In genomic region chr14:41476526-41476925, GRCh38 we compare ENCODE assay signal across 28 cellular contexts.
DNase-seq lines count a peak whose midpoint lies in the region; ATAC-seq and TF ChIP-seq lines count a peak whose summit lies in the region.
"Had no signal": no experiment of that assay in that cellular context is flagged by ENCODE, and none has a peak within 500 bp of the region (broad histone marks: within the 10 kb centered on the region; RNA-seq: fewer than 3 reads in every experiment).

No MANE protein-coding gene starts in this region.

- no peaks in the 10 kb centered on the region for H3K36me3 Mint-ChIP-seq in Caco-2 (ENCODE audit: insufficient read depth, unreplicated experiment)
- H3K36me3 Mint-ChIP-seq: activated naive CD8-positive, alpha-beta T cell had no signal

- H3K27ac Mint-ChIP-seq in Caco-2 (ENCODE audit: unreplicated experiment): no peak overlapping the region
- H3K27ac Mint-ChIP-seq: activated naive CD8-positive, alpha-beta T cell; HFFc6; natural killer cell had no signal

- H3K4me1 ChIP-seq in Caco-2: no peaks in the 10 kb centered on the region
- H3K4me1 ChIP-seq: BLaER1 treated with 17β-estradiol and CSF1 and Interleukin-3, amounts not matched to agents 10 nM and 100 nM; heart right ventricle; Peyer's patch had no signal

- H3K36me3 ChIP-seq in Caco-2 (ENCODE audit: control insufficient read depth, insufficient read depth, low read length): no peaks in the 10 kb centered on the region
- H3K36me3 ChIP-seq: BLaER1 treated with 17β-estradiol and CSF1 and Interleukin-3, amounts not matched to agents 10 nM and 100 nM; heart right ventricle; Peyer's patch had no signal

- no peaks in the 10 kb centered on the region for H3K9me3 Mint-ChIP-seq in Caco-2 (ENCODE audit: unreplicated experiment)

- H3K9me3 ChIP-seq in Caco-2: no peaks in the 10 kb centered on the region
- H3K9me3 ChIP-seq: BLaER1 treated with 17β-estradiol and CSF1 and Interleukin-3, amounts not matched to agents 10 nM and 100 nM; heart right ventricle; Peyer's patch had no signal

- peak; percentile 24 for ATAC-seq in left lobe of liver
- ATAC-seq: heart right ventricle, K562, mucosa of descending colon, natural killer cell had no signal

- peaks cover 4% of the 10 kb centered on the region for H3K27me3 Mint-ChIP-seq in Caco-2 (ENCODE audit: insufficient read depth, unreplicated experiment)
- H3K27me3 Mint-ChIP-seq: activated naive CD8-positive, alpha-beta T cell had no signal

- H3K4me3 Mint-ChIP-seq in Caco-2 (ENCODE audit: unreplicated experiment): no peak overlapping the region
- H3K4me3 Mint-ChIP-seq: activated naive CD8-positive, alpha-beta T cell; HFFc6; natural killer cell had no signal

- H3K4me3 ChIP-seq in Caco-2 (ENCODE audit: low read depth, low read length): no peak overlapping the region
- H3K4me3 ChIP-seq: BLaER1 treated with 17β-estradiol and CSF1 and Interleukin-3, amounts not matched to agents 10 nM and 100 nM; heart right ventricle; K562; lung; mucosa of descending colon; Peyer's patch had no signal

- CTCF ChIA-PET in Caco-2 (lab: Charles Lee): no interaction called here

- no peaks in the 10 kb centered on the region for H3K4me1 Mint-ChIP-seq in Caco-2 (ENCODE audit: low read depth, unreplicated experiment)
- H3K4me1 Mint-ChIP-seq: natural killer cell had no signal

- intact Hi-C loops in Caco-2 (cut with micrococcal nuclease; ENCODE audit: unreplicated experiment): no loop called here

- BruUV-seq in Caco-2 (replicated peaks; lab: Mats Ljungman, UMichigan): no TSS peak

- H3K27me3 ChIP-seq in Caco-2 (replicated peaks; ENCODE audit: control insufficient read depth, insufficient read depth, low read length): no peaks in the 10 kb centered on the region
- H3K27me3 ChIP-seq: BLaER1 treated with 17β-estradiol and CSF1 and Interleukin-3, amounts not matched to agents 10 nM and 100 nM; heart right ventricle; Peyer's patch had no signal

- TF ChIP-seq CTCF in Caco-2 (IDR thresholded peaks at IDR 0.05; ENCODE audit: insufficient read depth in 1 of 2, low read depth in 1 of 2, low read length in 1 of 2, severe bottlenecking in 1 of 2, unreplicated experiment in 1 of 2): no peak

- DNase-seq in HPDE6-E6E7 (ENCODE audit: extremely low spot score) (peak; percentile 26), RKO (ENCODE audit: low spot score) (peak; percentile 77), epithelial cell of prostate (ENCODE audit: low read depth, low spot score) (peak; percentile 20), left lobe of liver (ENCODE audit: low spot score) (no peak), Caco-2 (no peak), DMS53 (lab: John Stamatoyannopoulos, UW) (no peak), NAMALWA (ENCODE audit: low spot score) (no peak)
- no peak for DNase-seq in activated CD8-positive, alpha-beta memory T cell treated with anti-CD3 and anti-CD28 coated beads, Interleukin-2, amount 50 U/mL, for 4 hours
- DNase-seq: activated CD4-positive, alpha-beta T cell treated with anti-CD3 and anti-CD28 coated beads for 48 hours; cortex of kidney; effector memory CD4-positive, alpha-beta T cell; foreskin melanocyte; heart right ventricle; HFFc6; mucosa of descending colon; natural killer cell; NCI-H1105; NCI-H187; NCI-H526; occipital lobe; Peyer's patch; stimulated activated naive CD4-positive, alpha-beta T cell; SW 1271; T-helper 9 cell had no signal

- no peak overlapping the region for H3K27ac ChIP-seq in epithelial cell of prostate
- H3K27ac ChIP-seq: BLaER1 treated with 17β-estradiol and CSF1 and Interleukin-3, amounts not matched to agents 10 nM and 100 nM; heart right ventricle; Peyer's patch had no signal

- POLR2A ChIA-PET in Caco-2 (lab: Charles Lee): no interaction called here

Comparison
In these comparisons a context has a peak if more than half of its experiments do, and no peak if none do; other contexts are left out.
1. DNase-seq: peak in HPDE6-E6E7 (single experiment), RKO (single experiment) and epithelial cell of prostate (single experiment); none in left lobe of liver (single experiment), Caco-2 (0 of 2), DMS53 (single experiment), NAMALWA (single experiment) and activated CD8-positive, alpha-beta memory T cell treated with anti-CD3 and anti-CD28 coated beads, Interleukin-2, amount 50 U/mL, for 4 hours (single experiment).